ENCODE assay signal across 2 cellular contexts in the genomic region with DNA sequence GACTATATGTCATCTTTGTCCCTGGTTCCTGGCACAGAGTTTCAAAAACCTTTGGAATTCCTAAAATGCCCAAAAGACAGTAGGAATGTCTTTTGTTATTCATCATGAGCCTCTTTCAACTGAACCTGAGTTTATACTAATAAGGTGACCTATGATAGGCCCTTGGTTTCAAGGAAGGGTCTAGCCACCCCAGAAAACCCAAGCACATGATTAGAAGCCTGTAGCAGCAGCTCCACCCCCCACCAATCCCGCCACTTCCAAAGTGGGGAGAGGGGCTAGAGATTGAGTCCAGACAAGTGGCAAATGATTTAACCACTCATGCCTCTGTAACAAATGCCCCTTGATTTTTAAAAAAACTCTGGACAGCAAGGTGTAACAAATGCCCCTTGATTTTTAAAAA.
TF ChIP-seq lines count a peak whose summit lies in the region.

No MANE protein-coding gene starts in this region.

TF ChIP-seq in GM23338, 12 proteins besides CTCF, POLR2A, EP300 and RAD21:
- TF ChIP-seq EZH2phosphoT487 (IDR thresholded peaks at IDR 0.05; ENCODE audit: unreplicated experiment): no peak
- TF ChIP-seq, protein P1, sequence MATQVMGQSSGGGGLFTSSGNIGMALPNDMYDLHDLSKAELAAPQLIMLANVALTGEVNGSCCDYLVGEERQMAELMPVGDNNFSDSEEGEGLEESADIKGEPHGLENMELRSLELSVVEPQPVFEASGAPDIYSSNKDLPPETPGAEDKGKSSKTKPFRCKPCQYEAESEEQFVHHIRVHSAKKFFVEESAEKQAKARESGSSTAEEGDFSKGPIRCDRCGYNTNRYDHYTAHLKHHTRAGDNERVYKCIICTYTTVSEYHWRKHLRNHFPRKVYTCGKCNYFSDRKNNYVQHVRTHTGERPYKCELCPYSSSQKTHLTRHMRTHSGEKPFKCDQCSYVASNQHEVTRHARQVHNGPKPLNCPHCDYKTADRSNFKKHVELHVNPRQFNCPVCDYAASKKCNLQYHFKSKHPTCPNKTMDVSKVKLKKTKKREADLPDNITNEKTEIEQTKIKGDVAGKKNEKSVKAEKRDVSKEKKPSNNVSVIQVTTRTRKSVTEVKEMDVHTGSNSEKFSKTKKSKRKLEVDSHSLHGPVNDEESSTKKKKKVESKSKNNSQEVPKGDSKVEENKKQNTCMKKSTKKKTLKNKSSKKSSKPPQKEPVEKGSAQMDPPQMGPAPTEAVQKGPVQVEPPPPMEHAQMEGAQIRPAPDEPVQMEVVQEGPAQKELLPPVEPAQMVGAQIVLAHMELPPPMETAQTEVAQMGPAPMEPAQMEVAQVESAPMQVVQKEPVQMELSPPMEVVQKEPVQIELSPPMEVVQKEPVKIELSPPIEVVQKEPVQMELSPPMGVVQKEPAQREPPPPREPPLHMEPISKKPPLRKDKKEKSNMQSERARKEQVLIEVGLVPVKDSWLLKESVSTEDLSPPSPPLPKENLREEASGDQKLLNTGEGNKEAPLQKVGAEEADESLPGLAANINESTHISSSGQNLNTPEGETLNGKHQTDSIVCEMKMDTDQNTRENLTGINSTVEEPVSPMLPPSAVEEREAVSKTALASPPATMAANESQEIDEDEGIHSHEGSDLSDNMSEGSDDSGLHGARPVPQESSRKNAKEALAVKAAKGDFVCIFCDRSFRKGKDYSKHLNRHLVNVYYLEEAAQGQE (IDR thresholded peaks at IDR 0.05; ENCODE audit: unreplicated experiment): no peak
- no peak for TF ChIP-seq ZNF331 (CRISPR knock-in tag; IDR thresholded peaks at IDR 0.05; ENCODE audit: low read depth)
- no peak for TF ChIP-seq POLR2AphosphoS5 (IDR thresholded peaks at IDR 0.05; ENCODE audit: low read depth)
- no peak for TF ChIP-seq JUNB (IDR thresholded peaks at IDR 0.05; ENCODE audit: unreplicated experiment)
- TF ChIP-seq, protein P2, sequence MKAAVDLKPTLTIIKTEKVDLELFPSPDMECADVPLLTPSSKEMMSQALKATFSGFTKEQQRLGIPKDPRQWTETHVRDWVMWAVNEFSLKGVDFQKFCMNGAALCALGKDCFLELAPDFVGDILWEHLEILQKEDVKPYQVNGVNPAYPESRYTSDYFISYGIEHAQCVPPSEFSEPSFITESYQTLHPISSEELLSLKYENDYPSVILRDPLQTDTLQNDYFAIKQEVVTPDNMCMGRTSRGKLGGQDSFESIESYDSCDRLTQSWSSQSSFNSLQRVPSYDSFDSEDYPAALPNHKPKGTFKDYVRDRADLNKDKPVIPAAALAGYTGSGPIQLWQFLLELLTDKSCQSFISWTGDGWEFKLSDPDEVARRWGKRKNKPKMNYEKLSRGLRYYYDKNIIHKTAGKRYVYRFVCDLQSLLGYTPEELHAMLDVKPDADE (IDR thresholded peaks at IDR 0.05): no peak
- no peak for TF ChIP-seq ZNF114 (CRISPR knock-in tag; IDR thresholded peaks at IDR 0.05)
- TF ChIP-seq, protein P3, sequence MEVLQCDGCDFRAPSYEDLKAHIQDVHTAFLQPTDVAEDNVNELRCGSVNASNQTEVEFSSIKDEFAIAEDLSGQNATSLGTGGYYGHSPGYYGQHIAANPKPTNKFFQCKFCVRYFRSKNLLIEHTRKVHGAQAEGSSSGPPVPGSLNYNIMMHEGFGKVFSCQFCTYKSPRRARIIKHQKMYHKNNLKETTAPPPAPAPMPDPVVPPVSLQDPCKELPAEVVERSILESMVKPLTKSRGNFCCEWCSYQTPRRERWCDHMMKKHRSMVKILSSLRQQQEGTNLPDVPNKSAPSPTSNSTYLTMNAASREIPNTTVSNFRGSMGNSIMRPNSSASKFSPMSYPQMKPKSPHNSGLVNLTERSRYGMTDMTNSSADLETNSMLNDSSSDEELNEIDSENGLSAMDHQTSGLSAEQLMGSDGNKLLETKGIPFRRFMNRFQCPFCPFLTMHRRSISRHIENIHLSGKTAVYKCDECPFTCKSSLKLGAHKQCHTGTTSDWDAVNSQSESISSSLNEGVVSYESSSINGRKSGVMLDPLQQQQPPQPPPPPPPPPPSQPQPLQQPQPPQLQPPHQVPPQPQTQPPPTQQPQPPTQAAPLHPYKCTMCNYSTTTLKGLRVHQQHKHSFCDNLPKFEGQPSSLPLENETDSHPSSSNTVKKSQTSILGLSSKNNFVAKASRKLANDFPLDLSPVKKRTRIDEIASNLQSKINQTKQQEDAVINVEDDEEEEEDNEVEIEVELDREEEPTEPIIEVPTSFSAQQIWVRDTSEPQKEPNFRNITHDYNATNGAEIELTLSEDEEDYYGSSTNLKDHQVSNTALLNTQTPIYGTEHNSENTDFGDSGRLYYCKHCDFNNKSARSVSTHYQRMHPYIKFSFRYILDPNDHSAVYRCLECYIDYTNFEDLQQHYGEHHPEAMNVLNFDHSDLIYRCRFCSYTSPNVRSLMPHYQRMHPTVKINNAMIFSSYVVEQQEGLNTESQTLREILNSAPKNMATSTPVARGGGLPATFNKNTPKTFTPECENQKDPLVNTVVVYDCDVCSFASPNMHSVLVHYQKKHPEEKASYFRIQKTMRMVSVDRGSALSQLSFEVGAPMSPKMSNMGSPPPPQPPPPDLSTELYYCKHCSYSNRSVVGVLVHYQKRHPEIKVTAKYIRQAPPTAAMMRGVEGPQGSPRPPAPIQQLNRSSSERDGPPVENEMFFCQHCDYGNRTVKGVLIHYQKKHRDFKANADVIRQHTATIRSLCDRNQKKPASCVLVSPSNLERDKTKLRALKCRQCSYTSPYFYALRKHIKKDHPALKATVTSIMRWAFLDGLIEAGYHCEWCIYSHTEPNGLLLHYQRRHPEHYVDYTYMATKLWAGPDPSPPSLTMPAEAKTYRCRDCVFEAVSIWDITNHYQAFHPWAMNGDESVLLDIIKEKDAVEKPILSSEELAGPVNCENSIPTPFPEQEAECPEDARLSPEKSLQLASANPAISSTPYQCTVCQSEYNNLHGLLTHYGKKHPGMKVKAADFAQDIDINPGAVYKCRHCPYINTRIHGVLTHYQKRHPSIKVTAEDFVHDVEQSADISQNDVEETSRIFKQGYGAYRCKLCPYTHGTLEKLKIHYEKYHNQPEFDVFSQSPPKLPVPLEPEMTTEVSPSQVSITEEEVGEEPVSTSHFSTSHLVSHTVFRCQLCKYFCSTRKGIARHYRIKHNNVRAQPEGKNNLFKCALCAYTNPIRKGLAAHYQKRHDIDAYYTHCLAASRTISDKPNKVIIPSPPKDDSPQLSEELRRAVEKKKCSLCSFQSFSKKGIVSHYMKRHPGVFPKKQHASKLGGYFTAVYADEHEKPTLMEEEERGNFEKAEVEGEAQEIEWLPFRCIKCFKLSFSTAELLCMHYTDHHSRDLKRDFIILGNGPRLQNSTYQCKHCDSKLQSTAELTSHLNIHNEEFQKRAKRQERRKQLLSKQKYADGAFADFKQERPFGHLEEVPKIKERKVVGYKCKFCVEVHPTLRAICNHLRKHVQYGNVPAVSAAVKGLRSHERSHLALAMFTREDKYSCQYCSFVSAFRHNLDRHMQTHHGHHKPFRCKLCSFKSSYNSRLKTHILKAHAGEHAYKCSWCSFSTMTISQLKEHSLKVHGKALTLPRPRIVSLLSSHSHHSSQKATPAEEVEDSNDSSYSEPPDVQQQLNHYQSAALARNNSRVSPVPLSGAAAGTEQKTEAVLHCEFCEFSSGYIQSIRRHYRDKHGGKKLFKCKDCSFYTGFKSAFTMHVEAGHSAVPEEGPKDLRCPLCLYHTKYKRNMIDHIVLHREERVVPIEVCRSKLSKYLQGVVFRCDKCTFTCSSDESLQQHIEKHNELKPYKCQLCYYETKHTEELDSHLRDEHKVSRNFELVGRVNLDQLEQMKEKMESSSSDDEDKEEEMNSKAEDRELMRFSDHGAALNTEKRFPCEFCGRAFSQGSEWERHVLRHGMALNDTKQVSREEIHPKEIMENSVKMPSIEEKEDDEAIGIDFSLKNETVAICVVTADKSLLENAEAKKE (CRISPR knock-in tag; IDR thresholded peaks at IDR 0.05): no peak
- TF ChIP-seq EZH2 (IDR thresholded peaks at IDR 0.05; ENCODE audit: low read depth, unreplicated experiment): no peak

TF ChIP-seq in H1, 55 proteins besides CTCF, POLR2A, EP300 and RAD21:
- TF ChIP-seq TEAD4 (IDR thresholded peaks at IDR 0.05; ENCODE audit: low read depth, low read length) (no peak), PHF8 (conservative IDR thresholded peaks at IDR 0.05; ENCODE audit: low read depth, low read length) (no peak), CBX5 (IDR thresholded peaks at IDR 0.05; ENCODE audit: low read depth, low read length) (no peak)
- TF ChIP-seq, protein P4, sequence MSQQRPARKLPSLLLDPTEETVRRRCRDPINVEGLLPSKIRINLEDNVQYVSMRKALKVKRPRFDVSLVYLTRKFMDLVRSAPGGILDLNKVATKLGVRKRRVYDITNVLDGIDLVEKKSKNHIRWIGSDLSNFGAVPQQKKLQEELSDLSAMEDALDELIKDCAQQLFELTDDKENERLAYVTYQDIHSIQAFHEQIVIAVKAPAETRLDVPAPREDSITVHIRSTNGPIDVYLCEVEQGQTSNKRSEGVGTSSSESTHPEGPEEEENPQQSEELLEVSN (IDR thresholded peaks at IDR 0.05): no peak
- TF ChIP-seq, protein P5, sequence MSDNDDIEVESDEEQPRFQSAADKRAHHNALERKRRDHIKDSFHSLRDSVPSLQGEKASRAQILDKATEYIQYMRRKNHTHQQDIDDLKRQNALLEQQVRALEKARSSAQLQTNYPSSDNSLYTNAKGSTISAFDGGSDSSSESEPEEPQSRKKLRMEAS (IDR thresholded peaks at IDR 0.05): no peak
